In the genomic region with DNA sequence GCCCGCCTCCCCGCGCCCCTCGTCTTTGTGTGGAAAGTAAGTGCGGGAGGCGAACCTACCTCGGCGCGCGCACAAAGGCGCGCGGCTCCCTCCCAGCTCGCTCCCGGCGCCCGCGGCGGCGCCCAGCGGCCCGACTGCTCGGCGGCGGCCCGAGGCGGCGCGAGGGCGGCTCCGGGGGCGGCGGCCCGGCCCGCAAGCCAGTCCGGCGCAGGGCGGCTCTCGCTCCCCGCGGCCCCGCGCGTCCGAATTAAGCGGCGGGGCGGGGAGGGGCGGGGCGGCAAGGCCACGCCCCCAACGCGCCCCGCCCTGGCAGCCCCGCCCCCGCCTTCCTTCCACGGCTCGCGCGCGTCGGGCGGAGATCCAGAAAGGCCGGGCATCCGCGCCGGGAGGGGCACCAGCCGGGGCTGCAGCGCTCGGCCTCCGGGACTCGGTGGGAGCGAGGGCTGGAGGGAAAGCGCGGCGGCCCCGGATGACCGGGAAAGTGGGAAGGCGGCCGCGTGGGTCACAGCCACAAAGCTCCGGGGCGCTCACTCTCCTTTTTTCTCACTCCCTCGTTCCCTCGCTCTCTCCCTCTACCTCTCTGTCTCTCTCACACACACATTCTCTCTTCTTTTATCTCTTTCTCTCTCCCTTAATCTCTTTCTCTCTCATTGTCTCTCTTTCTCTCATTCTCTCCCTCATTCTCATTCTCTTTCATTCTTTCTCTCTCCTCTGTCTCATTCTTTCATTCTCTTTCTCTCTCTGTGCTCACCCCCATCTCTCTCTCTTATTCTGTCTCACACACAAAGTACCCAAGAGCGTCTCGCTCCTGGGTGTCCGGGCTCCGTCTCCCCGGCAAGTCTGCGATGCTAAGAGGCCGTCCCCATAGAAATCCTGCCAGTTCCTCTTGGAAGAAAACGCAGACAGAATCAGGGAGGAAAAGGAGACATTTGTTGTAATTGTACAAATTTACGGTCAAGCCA, we compare ENCODE assay signal across 8 cellular contexts.
DNase-seq lines count a peak whose midpoint lies in the region; TF ChIP-seq lines count a peak whose summit lies in the region.

No MANE protein-coding gene starts in this region.

- peak; percentile 37 for TF ChIP-seq POLR2A in NB4 (IDR thresholded peaks at IDR 0.05; ENCODE audit: extremely low read depth, insufficient read length)

- H3K4me2 ChIP-seq in H9 (ENCODE audit: insufficient read depth, insufficient read length, low read length) = peak overlapping the region; percentile 85

- no peak overlapping the region for H3K27ac ChIP-seq in H9 (ENCODE audit: insufficient read length, low read depth, low read length)
- H3K27ac ChIP-seq in VCaP = peak overlapping the region; percentile 71
- peak overlapping the region in 20 of 21 experiments; percentile 29 to 88 (median 76) for H3K27ac ChIP-seq in skin epidermis

- H3K4me3 Mint-ChIP-seq in H9 (peak overlapping the region; percentile 71 to 86), immature natural killer cell (peak overlapping the region; percentile 91 to 100 (median 95))

- peak overlapping the region; percentile 28 for H3K9ac ChIP-seq in H9 (ENCODE audit: extremely low read depth, insufficient read length, low read length)

- no peaks in the 10 kb centered on the region for H3K79me2 ChIP-seq in H9 (ENCODE audit: insufficient read depth, low read length)

- peak overlapping the region in 1 of 3 experiments; percentile 0; a peak in 3 of 7 replicates for H3K27ac Mint-ChIP-seq in H9
- peak overlapping the region; percentile 77 to 93 (median 86) for H3K27ac Mint-ChIP-seq in immature natural killer cell

- no peak overlapping the region for H4K5ac ChIP-seq in H9 (ENCODE audit: insufficient read length, low read depth, low read length)

- no CpG with 5 or more reads among the region's 94 CpGs for WGBS in H9 (ENCODE audit: extremely low coverage, insufficient read length, low lambda C conversion rate)

- POLR2A ChIA-PET in GM10248 (lab: Yijun Ruan, JAX) = interaction anchor here (0.7 to 1.8 kb wide), 3 partner anchors 233 to 885 kb away, joined by 4 to 5 read pairs (median 4); partner anchors contain the start of genes CDNF, HSPA14 and MSANTD7

- DNase-seq in GM10248 (ENCODE audit: extremely low spot score) (peak; percentile 84), H9 (peak; percentile 45), NB4 (ENCODE audit: low read depth) (peak; percentile 72), cardiac fibroblast (ENCODE audit: low read depth in 2 of 2) (peak; percentile 62 to 88), immature natural killer cell (peak; percentile 75 to 76 (median 76)), KG1 (lab: John Stamatoyannopoulos, UW) (no peak)

- H3K23ac ChIP-seq in H9 (ENCODE audit: insufficient read length, low read depth, low read length) = no peak overlapping the region

- H2BK120ac ChIP-seq in H9 (ENCODE audit: low read depth, low read length, poor library complexity, severe bottlenecking) = no peak overlapping the region

- no peak overlapping the region for H2BK12ac ChIP-seq in H9 (ENCODE audit: insufficient read length, low read depth, low read length)

- TF ChIP-seq CTCF in GM10248 (IDR thresholded peaks at IDR 0.05; ENCODE audit: control extremely low read depth, extremely low read depth, low read depth, missing control alignments) (no peak), H9 (conservative IDR thresholded peaks at IDR 0.05) (no peak), NB4 (IDR thresholded peaks at IDR 0.05; ENCODE audit: low read depth, low read length) (no peak), VCaP (conservative IDR thresholded peaks at IDR 0.05) (no peak), cardiac fibroblast (IDR thresholded peaks at IDR 0.05; ENCODE audit: low read depth, low read length) (no peak)

- H4K8ac ChIP-seq in H9 (replicated peaks; ENCODE audit: insufficient read length, low read depth, low read length) = no peak overlapping the region

- H2AFZ ChIP-seq in H9 (ENCODE audit: low read length) = no peak overlapping the region

- no peak overlapping the region for H2BK20ac ChIP-seq in H9 (ENCODE audit: low read depth, low read length, poor library complexity, severe bottlenecking)

- no peak overlapping the region for H2BK5ac ChIP-seq in H9 (ENCODE audit: insufficient read length, low read length)

- no peaks in the 10 kb centered on the region for H3K9me3 ChIP-seq in H9 (ENCODE audit: control insufficient read depth, low read depth, low read length)

- H3K4me1 Mint-ChIP-seq in H9 = peaks cover 21 to 26% of the 10 kb centered on the region in 2 experiments
- H3K4me1 Mint-ChIP-seq in immature natural killer cell = peaks cover 47 to 50% of the 10 kb centered on the region in 2 donors

- H3K4ac ChIP-seq in H9 (ENCODE audit: low read depth, low read length) = no peak overlapping the region

- H3K18ac ChIP-seq in H9 (ENCODE audit: insufficient read length, low read depth, low read length) = peak overlapping the region; percentile 31

- H3K79me1 ChIP-seq in H9 (ENCODE audit: insufficient read depth, low read depth, low read length, poor library complexity, severe bottlenecking) = no peaks in the 10 kb centered on the region

- no peak overlapping the region for H4K91ac ChIP-seq in H9 (ENCODE audit: insufficient read length, low read depth, low read length)

- H3K27me3 Mint-ChIP-seq in H9 (ENCODE audit: low read depth) (peaks cover 32% of the 10 kb centered on the region), immature natural killer cell (ENCODE audit: low read depth in 3 of 3) (peaks cover 0 to 3% (median 2%) of the 10 kb centered on the region in 3 donors)

- no peaks in the 10 kb centered on the region for H4K20me1 ChIP-seq in H9 (ENCODE audit: control insufficient read depth, insufficient read depth, insufficient read length)

- H2BK15ac ChIP-seq in H9 (ENCODE audit: low read depth, low read length) = no peak overlapping the region

- H3K9me3 Mint-ChIP-seq in H9 = no peaks in the 10 kb centered on the region
- H3K9me3 Mint-ChIP-seq in immature natural killer cell = no peaks in the 10 kb centered on the region

- 0 out of 2 replicates have a peak overlapping the region, but pooled peaks have one; percentile 55 for H3K14ac ChIP-seq in H9 (ENCODE audit: insufficient read depth, low read length)

- peaks cover 7% of the 10 kb centered on the region for H3K23me2 ChIP-seq in H9 (ENCODE audit: insufficient read length, low read depth, low read length, poor library complexity, severe bottlenecking)

- H3K4me3 ChIP-seq in NB4 (ENCODE audit: low read depth, low read length) = peak overlapping the region; percentile 36
- peak overlapping the region; percentile 56 to 60 for H3K4me3 ChIP-seq in cardiac fibroblast (replicated peaks in 1 of 2; ENCODE audit: low read depth in 2 of 2, low read length in 2 of 2)
- peak overlapping the region; percentile 42 to 64 (median 55) for H3K4me3 ChIP-seq in skin epidermis

- no peak overlapping the region for H3K56ac ChIP-seq in H9 (ENCODE audit: insufficient read length, low read depth, low read length)

- H3K36me3 Mint-ChIP-seq in H9 (ENCODE audit: insufficient read depth in 1 of 3, low read depth in 3 of 3) = peaks cover 3 to 19% (median 17%) of the 10 kb centered on the region in 3 experiments; a peak in 6 of 7 replicates
- peaks cover 0 to 9% (median 0%) of the 10 kb centered on the region in 3 donors for H3K36me3 Mint-ChIP-seq in immature natural killer cell

- no peaks in the 10 kb centered on the region for H3K4me1 ChIP-seq in H9 (ENCODE audit: insufficient read depth, low read length)

- CTCF ChIA-PET in GM10248 (lab: Yijun Ruan, JAX) = interaction anchor here (1.1 kb wide), 1 partner anchor 47 kb away, joined by 3 read pairs; no protein-coding TSS in a partner anchor

- H3K27me3 ChIP-seq in H9 (ENCODE audit: insufficient read depth, low read length) = no peaks in the 10 kb centered on the region; the same call in 1 of the 2 replicates

- no peak overlapping the region for H2AK5ac ChIP-seq in H9 (ENCODE audit: insufficient read length, low read length)

- no peak overlapping the region for H3T11ph ChIP-seq in H9 (ENCODE audit: low read length)
